ENCODE assay signal across 28 cellular contexts in the genomic region with DNA sequence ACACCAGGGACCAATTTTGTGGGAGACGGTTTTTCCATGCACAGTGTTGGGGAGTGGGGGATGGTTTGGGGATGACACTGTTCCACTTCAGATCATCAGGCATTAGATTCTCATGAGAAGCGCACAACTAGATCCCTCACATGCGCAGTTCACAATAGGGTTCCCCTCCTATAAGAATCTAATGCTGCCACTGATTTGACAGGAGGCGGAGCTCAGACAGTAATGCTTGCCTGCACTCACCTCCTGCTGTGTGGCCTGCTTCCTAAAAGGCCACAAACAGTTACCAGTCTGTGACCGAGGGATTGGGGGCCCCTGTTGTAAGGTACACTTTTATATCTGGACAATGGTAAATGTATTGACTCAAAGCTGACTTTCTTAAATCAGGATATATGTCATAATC. TPM values are rescaled to one million over a fixed set of nuclear protein-coding genes. Genes with fewer than 3 reads are reported as not detected.
"Had no signal": no experiment of that assay in that cellular context is flagged by ENCODE, and none has a peak within 500 bp of the region (broad histone marks: within the 10 kb centered on the region; RNA-seq: fewer than 3 reads in every experiment).

No MANE protein-coding gene starts in this region.

- H3K4me1 ChIP-seq: pancreas, prostate gland, right lobe of liver, sigmoid colon, thyroid gland, upper lobe of left lung had no signal

- H3K4me3 Mint-ChIP-seq: naive thymus-derived CD8-positive, alpha-beta T cell; natural killer cell treated with Interleukin-12 subunit alpha and Interleukin-12 subunit beta and Interleukin-15 and Interleukin-18, amount 100 ng/mL, for 72 hours; nephron progenitor cell; neural crest cell; stimulated activated effector memory CD8-positive, alpha-beta T cell treated with anti-CD3 and anti-CD28 coated beads, Interleukin-12 subunit alpha, Interleukin-12 subunit beta, amount 100 ng/mL, for 72 hours; stimulated activated naive B cell treated with anti-CD40 and anti-IgM and Interleukin-4, amounts not matched to agents 10 μg/mL and 1 μg/mL and 100 μg/mL, for 72 hours; stimulated activated naive CD8-positive, alpha-beta T cell treated with anti-CD3 and anti-CD28 coated beads, Interleukin-15, Interleukin-2, amounts not matched to agents 100 ng/mL and 50 ng/mL, for 24 hours had no signal

- H3K36me3 ChIP-seq: neutrophil, pancreas, prostate gland, right atrium auricular region, right lobe of liver, sigmoid colon, stomach, thoracic aorta, thyroid gland, tibial nerve, upper lobe of left lung, vagina had no signal

- H3K27ac ChIP-seq: neutrophil, pancreas, prostate gland, right atrium auricular region, right lobe of liver, sigmoid colon, stomach, thoracic aorta, thyroid gland, tibial nerve, upper lobe of left lung, vagina had no signal

- H3K36me3 Mint-ChIP-seq: naive thymus-derived CD8-positive, alpha-beta T cell; natural killer cell treated with Interleukin-12 subunit alpha and Interleukin-12 subunit beta and Interleukin-15 and Interleukin-18, amount 100 ng/mL, for 72 hours; stimulated activated effector memory CD8-positive, alpha-beta T cell treated with anti-CD3 and anti-CD28 coated beads, Interleukin-12 subunit alpha, Interleukin-12 subunit beta, amount 100 ng/mL, for 72 hours; stimulated activated naive B cell treated with anti-CD40 and anti-IgM and Interleukin-4, amounts not matched to agents 10 μg/mL and 1 μg/mL and 100 μg/mL, for 72 hours had no signal

- H3K9me3 ChIP-seq: neutrophil, pancreas, prostate gland, right atrium auricular region, right lobe of liver, sigmoid colon, stomach, thoracic aorta, thyroid gland, tibial nerve, upper lobe of left lung, vagina had no signal

- H3K4me1 Mint-ChIP-seq: naive thymus-derived CD8-positive, alpha-beta T cell; stimulated activated effector memory CD8-positive, alpha-beta T cell treated with anti-CD3 and anti-CD28 coated beads, Interleukin-12 subunit alpha, Interleukin-12 subunit beta, amount 100 ng/mL, for 72 hours; stimulated activated naive B cell treated with anti-CD40 and anti-IgM and Interleukin-4, amounts not matched to agents 10 μg/mL and 1 μg/mL and 100 μg/mL, for 72 hours had no signal

- H3K27ac Mint-ChIP-seq: naive thymus-derived CD8-positive, alpha-beta T cell; natural killer cell treated with Interleukin-12 subunit alpha and Interleukin-12 subunit beta and Interleukin-15 and Interleukin-18, amount 100 ng/mL, for 72 hours; nephron progenitor cell; stimulated activated effector memory CD8-positive, alpha-beta T cell treated with anti-CD3 and anti-CD28 coated beads, Interleukin-12 subunit alpha, Interleukin-12 subunit beta, amount 100 ng/mL, for 72 hours; stimulated activated naive B cell treated with anti-CD40 and anti-IgM and Interleukin-4, amounts not matched to agents 10 μg/mL and 1 μg/mL and 100 μg/mL, for 72 hours; stimulated activated naive CD8-positive, alpha-beta T cell treated with anti-CD3 and anti-CD28 coated beads, Interleukin-15, Interleukin-2, amounts not matched to agents 100 ng/mL and 50 ng/mL, for 24 hours had no signal

- DNase-seq: naive thymus-derived CD8-positive, alpha-beta T cell; nephron progenitor cell; nucleus accumbens; pancreas; retina; right lobe of liver; sigmoid colon; small intestine; stimulated activated CD4-positive, alpha-beta T cell treated with anti-CD3 and anti-CD28 coated beads, Interleukin-15, amount 100 ng/mL, for 24 hours; stimulated activated CD4-positive, alpha-beta T cell treated with anti-CD3 and anti-CD28 coated beads, Interleukin-2, amount 100 ng/mL, for 24 hours; stimulated activated CD4-positive, alpha-beta T cell treated with anti-CD3 and anti-CD28 coated beads, Interleukin-2, amount 100 ng/mL, for 48 hours; stimulated activated CD4-positive, alpha-beta T cell treated with anti-CD3 and anti-CD28 coated beads, Interleukin-4, amount 100 ng/mL, for 24 hours; stimulated activated naive B cell treated with anti-CD40 and anti-IgM and Interleukin-4, amounts not matched to agents 10 μg/mL and 1 μg/mL and 100 μg/mL, for 72 hours; stimulated activated naive CD4-positive, alpha-beta T cell treated with Interleukin-2 at 50 U/mL for 16 hours; stomach; thyroid gland; trophoblast cell; upper lobe of left lung had no signal

- H3K4me3 ChIP-seq: pancreas, prostate gland, right atrium auricular region, right lobe of liver, sigmoid colon, stomach, thoracic aorta, thyroid gland, tibial nerve, upper lobe of left lung, vagina had no signal

- H3K9me3 Mint-ChIP-seq: natural killer cell treated with Interleukin-12 subunit alpha and Interleukin-12 subunit beta and Interleukin-15 and Interleukin-18, amount 100 ng/mL, for 72 hours; stimulated activated effector memory CD8-positive, alpha-beta T cell treated with anti-CD3 and anti-CD28 coated beads, Interleukin-12 subunit alpha, Interleukin-12 subunit beta, amount 100 ng/mL, for 72 hours; stimulated activated naive CD8-positive, alpha-beta T cell treated with anti-CD3 and anti-CD28 coated beads, Interleukin-15, Interleukin-2, amounts not matched to agents 100 ng/mL and 50 ng/mL, for 24 hours had no signal

- H3K27me3 ChIP-seq: neutrophil, pancreas, right atrium auricular region, right lobe of liver, sigmoid colon, stomach, thyroid gland, tibial nerve, upper lobe of left lung, vagina had no signal

- ATAC-seq: naive thymus-derived CD8-positive, alpha-beta T cell; natural killer cell treated with Interleukin-12 subunit alpha and Interleukin-12 subunit beta and Interleukin-15 and Interleukin-18, amount 100 ng/mL, for 72 hours; pancreas; right lobe of liver; stimulated activated effector memory CD8-positive, alpha-beta T cell treated with anti-CD3 and anti-CD28 coated beads, Interleukin-12 subunit alpha, Interleukin-12 subunit beta, amount 100 ng/mL, for 72 hours; stimulated activated naive B cell treated with anti-CD40 and anti-IgM and Interleukin-4, amounts not matched to agents 10 μg/mL and 1 μg/mL and 100 μg/mL, for 72 hours had no signal

RNA-seq across cellular contexts. Expression of a gene that starts 45.6 kb away (rescaled TPM):
- total RNA-seq: naive thymus-derived CD8-positive, alpha-beta T cell had no signal
- polyA plus RNA-seq: naive thymus-derived CD8-positive, alpha-beta T cell had no signal
